In the genomic region with DNA sequence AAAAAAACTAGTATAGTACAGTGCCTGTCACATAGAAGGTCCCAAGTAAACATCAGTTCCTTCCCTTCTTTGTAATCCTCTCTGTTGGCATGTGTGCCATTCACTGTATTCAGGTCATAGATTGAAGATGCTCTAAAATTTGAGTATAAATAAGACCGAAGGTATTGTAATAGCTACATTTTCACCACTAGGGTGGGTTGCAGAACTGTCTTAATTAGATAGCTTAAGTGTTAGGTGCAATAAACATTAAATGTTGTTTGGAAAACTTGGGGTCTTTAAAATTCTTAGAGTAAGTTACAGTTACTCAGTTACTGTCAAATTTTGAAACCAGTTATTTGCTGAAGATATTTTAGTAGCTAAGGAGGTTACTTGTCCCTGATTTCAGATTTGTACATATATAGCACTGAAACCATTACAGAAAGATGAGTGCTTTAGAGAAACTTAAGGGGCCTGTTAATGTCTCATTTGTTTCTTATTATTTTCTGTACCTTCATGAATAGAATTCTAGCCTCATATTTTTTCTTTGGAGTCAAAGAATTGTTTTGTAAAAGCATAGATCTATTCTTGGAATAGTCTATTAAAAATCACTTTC, we compare ENCODE assay signal across 9 cellular contexts. TPM values are rescaled to one million over a fixed set of nuclear protein-coding genes. Genes with fewer than 3 reads are reported as not detected.
DNase-seq lines count a peak whose midpoint lies in the region; ATAC-seq, FAIRE-seq and TF ChIP-seq lines count a peak whose summit lies in the region.
"Had no signal": no experiment of that assay in that cellular context is flagged by ENCODE, and none has a peak within 500 bp of the region (broad histone marks: within the 10 kb centered on the region; RNA-seq: fewer than 3 reads in every experiment).

No MANE protein-coding gene starts in this region.

- H3K9ac ChIP-seq in adipocyte (ENCODE audit: low read length) (no peak overlapping the region), HepG2 (ENCODE audit: insufficient read depth, low read depth, low read length) (no peak overlapping the region)

- in situ Hi-C loops in G401 (cut with HindIII; ENCODE audit: low sequenced_read_pairs) (no loop called here), HepG2 (cut with HindIII; ENCODE audit: extremely low pct_ligation_motif_present, low pct_unique_long_range_greater_than_20kb) (loop anchor here (5.0 kb wide), 1 partner anchor 94 kb away; no protein-coding TSS in a partner anchor)

- peak; percentile 34 for DNase-seq in G401 (ENCODE audit: low spot score)
- DNase-seq in LoVo (ENCODE audit: low spot score): peak; percentile 11
- peak; percentile 58 for DNase-seq in adipocyte (ENCODE audit: low read depth)
- peak; percentile 30 for DNase-seq in HepG2 (ENCODE audit: low spot score)
- no peak for DNase-seq in activated effector memory CD4-positive, alpha-beta T cell treated with Interleukin-2 at 50 U/mL for 16 hours
- DNase-seq: T-cell had no signal

- H3K27ac ChIP-seq in HepG2 (ENCODE audit: extremely low read length, insufficient read depth, low read length): no peak overlapping the region

- H3K4me1 ChIP-seq in adipocyte (ENCODE audit: control insufficient read depth, insufficient read depth, low read length): no peaks in the 10 kb centered on the region
- H3K4me1 ChIP-seq in HepG2 (ENCODE audit: insufficient read depth, low read length): no peaks in the 10 kb centered on the region

- POLR2A ChIA-PET in HepG2 (lab: Yijun Ruan, JAX): no interaction called here

- TF ChIP-seq EP300 in HepG2 (IDR thresholded peaks at IDR 0.05; ENCODE audit: low read depth in 2 of 2, low read length in 2 of 2): no peak
- TF ChIP-seq EP300 in HepG2 (CRISPR knock-in tag; IDR thresholded peaks at IDR 0.05; ENCODE audit: borderline replicate concordance): no peak

- H3K4me2 ChIP-seq in HepG2 (ENCODE audit: low read depth, low read length): no peak overlapping the region

- no peaks in the 10 kb centered on the region for H3K79me2 ChIP-seq in HepG2 (ENCODE audit: insufficient read depth, low read length)

- H3K9me3 ChIP-seq in adipocyte (ENCODE audit: control insufficient read depth, low read length): peaks cover 4% of the 10 kb centered on the region
- H3K9me3 ChIP-seq in HepG2 (ENCODE audit: low read length): peaks cover 4% of the 10 kb centered on the region; the same call in 1 of the 2 replicates

- no TSS peak for BruUV-seq in HepG2 (replicated peaks; lab: Mats Ljungman, UMichigan)

- TF ChIP-seq RAD21 in HepG2 (CRISPR knock-in tag; IDR thresholded peaks at IDR 0.05): no peak

- peak; percentile 36; the same call in 1 of the 3 replicates for ATAC-seq in HepG2
- ATAC-seq in HG03108 (IDR thresholded peaks at IDR 0.05; ENCODE audit: unreplicated experiment): no peak
- ATAC-seq in HG03469 (IDR thresholded peaks at IDR 0.05; ENCODE audit: unreplicated experiment): no peak
- no peak for ATAC-seq in HG03520 (IDR thresholded peaks at IDR 0.05; ENCODE audit: unreplicated experiment)

- H3K36me3 ChIP-seq in adipocyte (ENCODE audit: control insufficient read depth, insufficient read depth, low read length, severe bottlenecking): peaks cover 75% of the 10 kb centered on the region
- peaks cover 4 to 15% of the 10 kb centered on the region in 2 experiments; a peak in 4 of 5 replicates for H3K36me3 ChIP-seq in HepG2 (replicated peaks in 1 of 2; ENCODE audit: control insufficient read depth in 1 of 2, insufficient read depth in 2 of 2, low read length in 2 of 2)

- TF ChIP-seq CTCF in HepG2 (CRISPR knock-in tag; IDR thresholded peaks at IDR 0.05): peak; percentile 47

- no peaks in the 10 kb centered on the region for H3K27me3 ChIP-seq in adipocyte (replicated peaks; ENCODE audit: control insufficient read depth, insufficient read depth, low read length)
- no peaks in the 10 kb centered on the region for H3K27me3 ChIP-seq in HepG2 (ENCODE audit: control insufficient read depth in 1 of 2, insufficient read depth in 2 of 2, low read length in 2 of 2)

- TF ChIP-seq POLR2A in HepG2 (IDR thresholded peaks at IDR 0.05; ENCODE audit: insufficient read depth in 1 of 2, low read depth in 2 of 2, low read length in 2 of 2): no peak

- CTCF ChIA-PET in HepG2 (lab: Yijun Ruan, JAX; ENCODE audit: low intra/inter-chr PET ratio, low total read pairs): interaction anchor here (1.4 kb wide), 1 partner anchor 95 kb away, joined by 7 read pairs; no protein-coding TSS in a partner anchor

- FAIRE-seq in HepG2 (lab: Jason Lieb, UNC): peak; percentile 23

- no peak overlapping the region for H2AFZ ChIP-seq in HepG2 (ENCODE audit: low read length)

- no peaks in the 10 kb centered on the region for H4K20me1 ChIP-seq in HepG2 (ENCODE audit: insufficient read depth, low read length)

- 25% methylated on average over 1 of the region's 1 CpG for WGBS in HepG2 (ENCODE audit: low lambda C conversion rate)

- no peak overlapping the region for H3K4me3 ChIP-seq in adipocyte (ENCODE audit: low read length)
- no peak overlapping the region for H3K4me3 ChIP-seq in HepG2 (replicated peaks in 1 of 3; ENCODE audit: insufficient read depth in 1 of 3, low read depth in 2 of 3, low read length in 3 of 3)

- intact Hi-C loops in HepG2 (cut with micrococcal nuclease; ENCODE audit: unreplicated experiment): no loop called here

RNA-seq across cellular contexts. Expression of gene PER3, which starts 24.3 kb away (rescaled TPM):
- total RNA-seq in G401 (2014; rRNA removed; shearing (Covaris generic)): 15.2 and 23.5 TPM in 2 replicates
- 3.0 and 3.3 TPM in 2 replicates for total RNA-seq in HepG2 (2016; rRNA removed; fragmentation: Illumina TruSeq; extraction: Trizol)
- total RNA-seq in HepG2 (2016; cell fraction: cytosol; rRNA removed; fragmentation: Illumina TruSeq; extraction: Trizol; ENCODE audit: low read depth): 1.1 and 1.2 TPM in 2 replicates
- total RNA-seq in HepG2 (2016; cell fraction: insoluble cytoplasmic fraction; rRNA removed; fragmentation: Illumina TruSeq; extraction: Trizol): 2.8 and 3.0 TPM in 2 replicates
- 2.3 and 3.0 TPM in 2 replicates for total RNA-seq in HepG2 (2016; cell fraction: membrane; rRNA removed; fragmentation: Illumina TruSeq; extraction: Trizol)
- 4.0 and 5.0 TPM in 2 replicates for total RNA-seq in HepG2 (2016; cell fraction: nucleus; rRNA removed; fragmentation: Illumina TruSeq; extraction: Trizol)
- 5.3 and 6.0 TPM in 2 replicates for polyA plus RNA-seq in HepG2 (2011; rRNA removed)
- polyA plus RNA-seq in HepG2 (2011; cell fraction: cytosol; rRNA removed): 2.6 and 3.0 TPM in 2 replicates
- 6.4 and 8.2 TPM in 2 replicates for polyA plus RNA-seq in HepG2 (2011; cell fraction: nucleus; rRNA removed)
- 2.7 TPM in 2 replicates for polyA plus RNA-seq in HepG2 (2012)
- 0.69 and 0.78 TPM in 2 replicates for polyA plus RNA-seq in HepG2 (2016; cell fraction: cytosol; fragmentation: Illumina TruSeq; extraction: Trizol; ENCODE audit: low read depth)
- polyA plus RNA-seq in HepG2 (2016; cell fraction: insoluble cytoplasmic fraction; fragmentation: Illumina TruSeq; extraction: Trizol; ENCODE audit: low read depth): 2.9 and 3.3 TPM in 2 replicates
- 1.3 and 1.5 TPM in 2 replicates for polyA plus RNA-seq in HepG2 (2016; cell fraction: membrane; fragmentation: Illumina TruSeq; extraction: Trizol; ENCODE audit: low read depth)
- polyA plus RNA-seq in HepG2 (2016; cell fraction: nucleus; fragmentation: Illumina TruSeq; extraction: Trizol; ENCODE audit: insufficient read depth, low read depth): 8.9 and 10.2 TPM in 2 replicates
- polyA minus RNA-seq in HepG2 (2011; rRNA and poly(A)+ RNA removed; ENCODE audit: low replicate concordance): 2.5 and 9.5 TPM in 2 replicates
- 2.4 and 4.8 TPM in 2 replicates for polyA minus RNA-seq in HepG2 (2011; cell fraction: cytosol; rRNA and poly(A)+ RNA removed)
- polyA minus RNA-seq in HepG2 (2011; cell fraction: nucleus; rRNA and poly(A)+ RNA removed): 11.1 and 12.4 TPM in 2 replicates

RNA-seq across cellular contexts. Expression of gene VAMP3, which starts 37.3 kb away (rescaled TPM):
- total RNA-seq in G401 (2014; rRNA removed; shearing (Covaris generic)): 95.6 and 126 TPM in 2 replicates
- total RNA-seq in HepG2 (2016; rRNA removed; fragmentation: Illumina TruSeq; extraction: Trizol): 75.3 and 102 TPM in 2 replicates
- total RNA-seq in HepG2 (2016; cell fraction: cytosol; rRNA removed; fragmentation: Illumina TruSeq; extraction: Trizol; ENCODE audit: low read depth): 16.6 and 20.3 TPM in 2 replicates
- 73.2 and 109 TPM in 2 replicates for total RNA-seq in HepG2 (2016; cell fraction: insoluble cytoplasmic fraction; rRNA removed; fragmentation: Illumina TruSeq; extraction: Trizol)
- total RNA-seq in HepG2 (2016; cell fraction: membrane; rRNA removed; fragmentation: Illumina TruSeq; extraction: Trizol): 75.9 and 77.4 TPM in 2 replicates
- 43.2 and 44.6 TPM in 2 replicates for total RNA-seq in HepG2 (2016; cell fraction: nucleus; rRNA removed; fragmentation: Illumina TruSeq; extraction: Trizol)
- 75.8 and 88.7 TPM in 2 replicates for polyA plus RNA-seq in HepG2 (2011; rRNA removed)
- 43.2 and 66.5 TPM in 2 replicates for polyA plus RNA-seq in HepG2 (2011; cell fraction: cytosol; rRNA removed)
- polyA plus RNA-seq in HepG2 (2011; cell fraction: nucleus; rRNA removed): 21.8 and 31.6 TPM in 2 replicates
- polyA plus RNA-seq in HepG2 (2012): 52.3 and 54.8 TPM in 2 replicates
- 18.0 and 18.9 TPM in 2 replicates for polyA plus RNA-seq in HepG2 (2016; cell fraction: cytosol; fragmentation: Illumina TruSeq; extraction: Trizol; ENCODE audit: low read depth)
- polyA plus RNA-seq in HepG2 (2016; cell fraction: insoluble cytoplasmic fraction; fragmentation: Illumina TruSeq; extraction: Trizol; ENCODE audit: low read depth): 147 and 152 TPM in 2 replicates
- 70.8 and 73.6 TPM in 2 replicates for polyA plus RNA-seq in HepG2 (2016; cell fraction: membrane; fragmentation: Illumina TruSeq; extraction: Trizol; ENCODE audit: low read depth)
- 75.8 and 78.8 TPM in 2 replicates for polyA plus RNA-seq in HepG2 (2016; cell fraction: nucleus; fragmentation: Illumina TruSeq; extraction: Trizol; ENCODE audit: insufficient read depth, low read depth)
- 29.0 and 31.6 TPM in 2 replicates for polyA minus RNA-seq in HepG2 (2011; rRNA and poly(A)+ RNA removed; ENCODE audit: low replicate concordance)
- polyA minus RNA-seq in HepG2 (2011; cell fraction: cytosol; rRNA and poly(A)+ RNA removed): 34.5 and 42.2 TPM in 2 replicates
- polyA minus RNA-seq in HepG2 (2011; cell fraction: nucleus; rRNA and poly(A)+ RNA removed): 20.9 and 32.9 TPM in 2 replicates

RNA-seq across cellular contexts. Expression of gene UTS2, which starts 44.5 kb away (rescaled TPM):
- not detected in 2 replicates for total RNA-seq in G401 (2014; rRNA removed; shearing (Covaris generic))
- not detected in 2 replicates for total RNA-seq in HepG2 (2016; rRNA removed; fragmentation: Illumina TruSeq; extraction: Trizol)
- total RNA-seq in HepG2 (2016; cell fraction: cytosol; rRNA removed; fragmentation: Illumina TruSeq; extraction: Trizol; ENCODE audit: low read depth): not detected in 2 replicates
- not detected in 2 replicates for total RNA-seq in HepG2 (2016; cell fraction: insoluble cytoplasmic fraction; rRNA removed; fragmentation: Illumina TruSeq; extraction: Trizol)
- total RNA-seq in HepG2 (2016; cell fraction: membrane; rRNA removed; fragmentation: Illumina TruSeq; extraction: Trizol): not detected in 2 replicates
- not detected in 2 replicates for total RNA-seq in HepG2 (2016; cell fraction: nucleus; rRNA removed; fragmentation: Illumina TruSeq; extraction: Trizol)
- not detected in 2 replicates for polyA plus RNA-seq in HepG2 (2011; rRNA removed)
- polyA plus RNA-seq in HepG2 (2011; cell fraction: cytosol; rRNA removed): not detected in 2 replicates
- polyA plus RNA-seq in HepG2 (2011; cell fraction: nucleus; rRNA removed): not detected in 2 replicates
- not detected in 2 replicates for polyA plus RNA-seq in HepG2 (2012)
- polyA plus RNA-seq in HepG2 (2016; cell fraction: cytosol; fragmentation: Illumina TruSeq; extraction: Trizol; ENCODE audit: low read depth): not detected in 2 replicates
- not detected in 2 replicates for polyA plus RNA-seq in HepG2 (2016; cell fraction: insoluble cytoplasmic fraction; fragmentation: Illumina TruSeq; extraction: Trizol; ENCODE audit: low read depth)
- not detected in 2 replicates for polyA plus RNA-seq in HepG2 (2016; cell fraction: membrane; fragmentation: Illumina TruSeq; extraction: Trizol; ENCODE audit: low read depth)
- polyA plus RNA-seq in HepG2 (2016; cell fraction: nucleus; fragmentation: Illumina TruSeq; extraction: Trizol; ENCODE audit: insufficient read depth, low read depth): not detected in 2 replicates
- polyA minus RNA-seq in HepG2 (2011; rRNA and poly(A)+ RNA removed; ENCODE audit: low replicate concordance): not detected in 2 replicates
- polyA minus RNA-seq in HepG2 (2011; cell fraction: cytosol; rRNA and poly(A)+ RNA removed): not detected in 2 replicates
- not detected in 2 replicates for polyA minus RNA-seq in HepG2 (2011; cell fraction: nucleus; rRNA and poly(A)+ RNA removed)
